Comparison of ENCODE assay signal across 8 cellular contexts in genomic region chr17:8187517-8188407, GRCh38. TPM values are rescaled to one million over a fixed set of nuclear protein-coding genes. Genes with fewer than 3 reads are reported as not detected.
DNase-seq lines count a peak whose midpoint lies in the region; TF ChIP-seq lines count a peak whose summit lies in the region.

No MANE protein-coding gene starts in this region.

- H3K27ac ChIP-seq in OCI-LY3 (ENCODE audit: low read length), result peak overlapping the region; percentile 93

- no peaks in the 10 kb centered on the region for H3K36me3 ChIP-seq in OCI-LY3 (replicated peaks; ENCODE audit: low read depth, low read length)

- TF ChIP-seq CTCF in OCI-LY3 (IDR thresholded peaks at IDR 0.05; ENCODE audit: low read depth, low read length) (no peak; the same call in 1 of the 2 replicates), epithelial cell of proximal tubule (conservative IDR thresholded peaks at IDR 0.05; ENCODE audit: low read depth, low read length) (no peak)

- peak overlapping the region; percentile 92 for H3K4me2 ChIP-seq in OCI-LY3 (ENCODE audit: low read length)

- peaks cover 7% of the 10 kb centered on the region; the same call in 1 of the 2 replicates for H3K79me2 ChIP-seq in OCI-LY3 (ENCODE audit: low read length)

- peaks cover 11% of the 10 kb centered on the region for H4K20me1 ChIP-seq in OCI-LY3 (ENCODE audit: insufficient read depth, low read length)

- TF ChIP-seq POLR2A in GM19099 (IDR thresholded peaks at IDR 0.05; ENCODE audit: extremely low read depth, insufficient read length, low read depth), result peak; percentile 50

- H2AFZ ChIP-seq in OCI-LY3 (ENCODE audit: low read depth, low read length), result no peak overlapping the region

- DNase-seq in AG08395 (ENCODE audit: low spot score) (peak; percentile 92), HuH-7.5 (ENCODE audit: low spot score) (peak; percentile 80), epithelial cell of proximal tubule (ENCODE audit: low read depth) (peak; percentile 92), middle frontal gyrus (ENCODE audit: extremely low spot score, low spot score) (peak; percentile 94)
- DNase-seq in activated CD8-positive, alpha-beta memory T cell treated with anti-CD3 and anti-CD28 coated beads, Interleukin-2, amount 50 U/mL, for 48 hours, result peak; percentile 99
- peak; percentile 77 to 88 for DNase-seq in stimulated activated CD8-positive, alpha-beta memory T cell treated with anti-CD3 and anti-CD28 coated beads, Interleukin-15, amount 100 ng/mL, for 4 hours (ENCODE audit: low read depth in 2 of 2)

- peak overlapping the region; percentile 89 for H3K4me3 ChIP-seq in OCI-LY3 (ENCODE audit: low read length)
- H3K4me3 ChIP-seq in epithelial cell of proximal tubule (ENCODE audit: low read depth, low read length), result peak overlapping the region; percentile 96

- peaks cover 31% of the 10 kb centered on the region for H3K4me1 ChIP-seq in OCI-LY3 (ENCODE audit: low read length)

- no peaks in the 10 kb centered on the region for H3K27me3 ChIP-seq in OCI-LY3 (ENCODE audit: low read depth, low read length)

- no peaks in the 10 kb centered on the region for H3K9me3 ChIP-seq in OCI-LY3 (ENCODE audit: insufficient read depth, low read length)

- H3K9ac ChIP-seq in OCI-LY3 (ENCODE audit: low read length), result peak overlapping the region; percentile 77

RNA-seq across cellular contexts. Expression of gene BORCS6, which starts 2.2 kb away (rescaled TPM):
- total RNA-seq in epithelial cell of proximal tubule, result 9.5 and 11.4 TPM in 2 replicates

RNA-seq across cellular contexts. Expression of gene TMEM107, which starts 11.6 kb away (rescaled TPM):
- total RNA-seq in epithelial cell of proximal tubule, result 16.9 and 24.3 TPM in 2 replicates

RNA-seq across cellular contexts. Expression of gene AURKB, which starts 22.6 kb away (rescaled TPM):
- total RNA-seq in epithelial cell of proximal tubule, result 136 and 165 TPM in 2 replicates

RNA-seq across cellular contexts. Expression of gene VAMP2, which starts 25.0 kb away (rescaled TPM):
- total RNA-seq in epithelial cell of proximal tubule, result 2.1 and 7.0 TPM in 2 replicates

RNA-seq across cellular contexts. Expression of gene PER1, which starts 35.6 kb away (rescaled TPM):
- 13.1 and 17.1 TPM in 2 replicates for total RNA-seq in epithelial cell of proximal tubule

Comparison
In these comparisons a context has a peak if more than half of its experiments do, and no peak if none do; other contexts are left out.
1. Peak in every context shown above with its lines: DNase-seq, H3K4me3 ChIP-seq and H3K27ac ChIP-seq.